Comparison of ENCODE assay signal across 19 cellular contexts in the genomic region with DNA sequence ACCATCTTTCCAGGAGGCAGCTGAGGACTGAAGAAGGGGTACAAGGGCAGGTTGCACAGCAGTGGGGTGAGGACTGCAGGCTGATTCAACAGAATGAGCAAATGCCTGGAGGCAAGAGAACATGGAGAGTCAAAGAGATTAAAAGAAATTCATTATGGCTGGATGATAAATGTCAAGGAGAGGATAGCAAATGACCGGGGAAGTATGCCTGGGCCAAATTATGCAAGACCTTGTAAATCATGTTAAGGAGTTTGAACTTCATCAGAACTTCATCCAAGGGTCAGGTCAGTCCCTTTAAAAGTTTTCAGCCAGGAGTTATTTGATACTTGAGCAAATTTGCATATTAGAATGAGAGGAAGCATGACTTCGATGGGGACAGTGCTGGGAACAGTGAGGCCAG.
DNase-seq lines count a peak whose midpoint lies in the region; ATAC-seq and TF ChIP-seq lines count a peak whose summit lies in the region.
"Had no signal": no experiment of that assay in that cellular context is flagged by ENCODE, and none has a peak within 500 bp of the region (broad histone marks: within the 10 kb centered on the region; RNA-seq: fewer than 3 reads in every experiment).

No MANE protein-coding gene starts in this region.

- no peak overlapping the region for H2AFZ ChIP-seq in mammary epithelial cell (ENCODE audit: low read depth, low read length)

- H3K4me3 Mint-ChIP-seq in nephron progenitor cell = no peak overlapping the region
- H3K4me3 Mint-ChIP-seq: CD4-positive, alpha-beta T cell had no signal

- CTCF ChIA-PET in mammary epithelial cell (lab: Charles Lee; ENCODE audit: low non-redundant PET) = no interaction called here

- peaks cover 5% of the 10 kb centered on the region for H3K4me1 Mint-ChIP-seq in nephron progenitor cell

- no peaks in the 10 kb centered on the region for H3K27me3 ChIP-seq in mammary epithelial cell (ENCODE audit: insufficient read depth, low read length)
- H3K27me3 ChIP-seq: BLaER1, SJSA1 had no signal

- H3K4me3 ChIP-seq in mammary epithelial cell (replicated peaks in 1 of 3; ENCODE audit: insufficient read depth in 1 of 3, low read depth in 2 of 3, low read length in 3 of 3) = no peak overlapping the region
- H3K4me3 ChIP-seq: BLaER1, SJSA1 had no signal

- no peaks in the 10 kb centered on the region for H4K20me1 ChIP-seq in mammary epithelial cell (ENCODE audit: insufficient read depth, low read length)
- H4K20me1 ChIP-seq: BLaER1 had no signal

- no peaks in the 10 kb centered on the region for H3K4me1 ChIP-seq in mammary epithelial cell (ENCODE audit: insufficient read depth, low read length)
- H3K4me1 ChIP-seq: BLaER1, SJSA1 had no signal

- no peaks in the 10 kb centered on the region for H3K27me3 Mint-ChIP-seq in nephron progenitor cell (ENCODE audit: low read depth, poor library complexity)
- H3K27me3 Mint-ChIP-seq: CD4-positive, alpha-beta T cell had no signal

- H3K9me3 ChIP-seq in mammary epithelial cell (replicated peaks; ENCODE audit: insufficient read depth, low read length) = no peaks in the 10 kb centered on the region
- H3K9me3 ChIP-seq: BLaER1, SJSA1 had no signal

- intact Hi-C loops in mammary epithelial cell (cut with micrococcal nuclease) = no loop called here

- DNase-seq in GM04504 (ENCODE audit: low read depth) = peak; percentile 48
- peak; percentile 20 for DNase-seq in NCI-H226
- DNase-seq in mammary epithelial cell = peak; percentile 7
- no peak for DNase-seq in nephron progenitor cell
- no peak for DNase-seq in stimulated activated CD4-positive, alpha-beta T cell treated with anti-CD3 and anti-CD28 coated beads, Interleukin-2, amount 100 ng/mL, for 48 hours
- DNase-seq in AG08396 (ENCODE audit: low spot score) = no peak
- DNase-seq: CD4-positive, alpha-beta T cell; COR-L47; DMS79; KBM-7; NCI-H1092 treated with DMSO at 0.1 percent for 48 hours; NCI-H1436 treated with DMSO at 0.1 percent for 48 hours; NCI-H1930; NCI-H510A; NCI-H748 treated with DMSO at 0.1 percent for 48 hours had no signal

- H3K4me2 ChIP-seq in mammary epithelial cell (ENCODE audit: insufficient read depth, low read depth, low read length) = no peak overlapping the region
- H3K4me2 ChIP-seq: BLaER1 had no signal

- dilution Hi-C loops in mammary epithelial cell (cut with HindIII; ENCODE audit: low sequenced_read_pairs) = no loop called here

- no TSS peak for BruUV-seq in mammary epithelial cell (replicated peaks; lab: Mats Ljungman, UMichigan)

- WGBS in mammary epithelial cell (ENCODE audit: low coverage, missing lambda C conversion rate) = 51% methylated on average over 2 of the region's 2 CpGs

- no peaks in the 10 kb centered on the region for H3K79me2 ChIP-seq in mammary epithelial cell (ENCODE audit: insufficient read depth, low read length)

- H3K9me3 Mint-ChIP-seq in nephron progenitor cell = peaks cover 19% of the 10 kb centered on the region

- in situ Hi-C loops in mammary epithelial cell (cut with MboI; ENCODE audit: low sequenced_read_pairs in 2 of 2) = no loop called here

- H3K27ac Mint-ChIP-seq in nephron progenitor cell = peak overlapping the region; percentile 33
- H3K27ac Mint-ChIP-seq: CD4-positive, alpha-beta T cell had no signal

- H3K9ac ChIP-seq in mammary epithelial cell (ENCODE audit: insufficient read depth, low read length) = no peak overlapping the region
- H3K9ac ChIP-seq: BLaER1 had no signal

- ATAC-seq in HG03196 (IDR thresholded peaks at IDR 0.05; ENCODE audit: unreplicated experiment) = no peak
- ATAC-seq: HepG2 had no signal

- H3K36me3 ChIP-seq in mammary epithelial cell (ENCODE audit: insufficient read depth, low read length) = no peaks in the 10 kb centered on the region
- H3K36me3 ChIP-seq: BLaER1, SJSA1 had no signal

- no peaks in the 10 kb centered on the region for H3K36me3 Mint-ChIP-seq in nephron progenitor cell (ENCODE audit: low read depth)

- H3K27ac ChIP-seq in mammary epithelial cell (ENCODE audit: insufficient read depth, low read depth, low read length) = no peak overlapping the region
- H3K27ac ChIP-seq: BLaER1, SJSA1 had no signal

- TF ChIP-seq CTCF in mammary epithelial cell (conservative IDR thresholded peaks at IDR 0.05 in 1 of 2, IDR thresholded peaks at IDR 0.05 in 1 of 2; ENCODE audit: extremely low read depth in 1 of 2, insufficient read depth in 1 of 2, low read depth in 1 of 2, low read length in 2 of 2) = no peak
- TF ChIP-seq CTCF in nephron progenitor cell (IDR thresholded peaks at IDR 0.05) = no peak

Comparison
In these comparisons a context has a peak if more than half of its experiments do, and no peak if none do; other contexts are left out.
1. DNase-seq: peak in GM04504 (single experiment), NCI-H226 (single experiment) and mammary epithelial cell (single experiment); none in nephron progenitor cell (single experiment), stimulated activated CD4-positive, alpha-beta T cell treated with anti-CD3 and anti-CD28 coated beads, Interleukin-2, amount 100 ng/mL, for 48 hours (0 of 2) and AG08396 (single experiment).